ENCODE assay signal across 15 cellular contexts in genomic region chr5:122400961-122401360, GRCh38.
"Had no signal": no experiment of that assay in that cellular context is flagged by ENCODE, and none has a peak within 500 bp of the region (broad histone marks: within the 10 kb centered on the region; RNA-seq: fewer than 3 reads in every experiment).

No MANE protein-coding gene starts in this region.

- H3K27ac Mint-ChIP-seq: naive thymus-derived CD4-positive, alpha-beta T cell; stimulated activated effector memory CD8-positive, alpha-beta T cell treated with anti-CD3 and anti-CD28 coated beads, Interleukin-12 subunit alpha, Interleukin-12 subunit beta, amount 100 ng/mL, for 72 hours; T-helper 2 cell treated with Interferon-gamma antibody and Interleukin-4, amounts not matched to agents 5 μg/mL and 100 μg/mL, for 36 hours had no signal

- H3K9me3 ChIP-seq: ascending aorta, left lung, mucosa of descending colon, pancreas, thyroid gland had no signal

- H3K27me3 ChIP-seq: ascending aorta, dorsolateral prefrontal cortex, left lung, pancreas, thyroid gland had no signal

- H3K9me3 Mint-ChIP-seq: T-helper 2 cell treated with Interferon-gamma antibody and Interleukin-4, amounts not matched to agents 5 μg/mL and 100 μg/mL, for 36 hours had no signal

- H3K36me3 ChIP-seq: ascending aorta, left lung, pancreas, thyroid gland had no signal

- H3K4me1 ChIP-seq: ascending aorta, left lung, pancreas, thyroid gland had no signal

- DNase-seq: activated CD4-positive, alpha-beta T cell treated with anti-CD3 and anti-CD28 coated beads, Interleukin-2, amount 50 U/mL, for 1 hour; activated CD4-positive, CD25-positive, alpha-beta regulatory T cell; activated naive CD4-positive, alpha-beta T cell; activated T-cell treated with anti-CD3 and anti-CD28 coated beads for 4 hours; kidney; left lung; mammary epithelial cell; mucosa of descending colon; naive thymus-derived CD4-positive, alpha-beta T cell; pancreas; thyroid gland had no signal

- H3K4me1 Mint-ChIP-seq: naive thymus-derived CD4-positive, alpha-beta T cell; stimulated activated effector memory CD8-positive, alpha-beta T cell treated with anti-CD3 and anti-CD28 coated beads, Interleukin-12 subunit alpha, Interleukin-12 subunit beta, amount 100 ng/mL, for 72 hours had no signal

- H3K27ac ChIP-seq: ascending aorta, left lung, pancreas, thyroid gland had no signal

- ATAC-seq: left lung; mucosa of descending colon; naive thymus-derived CD4-positive, alpha-beta T cell; pancreas; stimulated activated effector memory CD8-positive, alpha-beta T cell treated with anti-CD3 and anti-CD28 coated beads, Interleukin-12 subunit alpha, Interleukin-12 subunit beta, amount 100 ng/mL, for 72 hours had no signal

- H3K4me3 Mint-ChIP-seq: naive thymus-derived CD4-positive, alpha-beta T cell; stimulated activated effector memory CD8-positive, alpha-beta T cell treated with anti-CD3 and anti-CD28 coated beads, Interleukin-12 subunit alpha, Interleukin-12 subunit beta, amount 100 ng/mL, for 72 hours; T-helper 2 cell treated with Interferon-gamma antibody and Interleukin-4, amounts not matched to agents 5 μg/mL and 100 μg/mL, for 36 hours had no signal

- H3K4me3 ChIP-seq: ascending aorta, dorsolateral prefrontal cortex, left lung, mucosa of descending colon, pancreas, thyroid gland had no signal

- H3K36me3 Mint-ChIP-seq: naive thymus-derived CD4-positive, alpha-beta T cell; stimulated activated effector memory CD8-positive, alpha-beta T cell treated with anti-CD3 and anti-CD28 coated beads, Interleukin-12 subunit alpha, Interleukin-12 subunit beta, amount 100 ng/mL, for 72 hours had no signal
